Comparison of ENCODE assay signal across 25 cellular contexts in genomic region chr2:190913725-190914124, GRCh38. TPM values are rescaled to one million over a fixed set of nuclear protein-coding genes. Genes with fewer than 3 reads are reported as not detected.
A peak's percentile ranks its signal among the peaks of the same experiment; 100 is the strongest.
DNase-seq lines count a peak whose midpoint lies in the region; ATAC-seq, FAIRE-seq and TF ChIP-seq lines count a peak whose summit lies in the region.
"Had no signal": no experiment of that assay in that cellular context is flagged by ENCODE, and none has a peak within 500 bp of the region (broad histone marks: within the 10 kb centered on the region; RNA-seq: fewer than 3 reads in every experiment).

No MANE protein-coding gene starts in this region.

- peaks cover 12 to 48% of the 10 kb centered on the region in 2 experiments for H3K36me3 ChIP-seq in HepG2 (replicated peaks in 1 of 2; ENCODE audit: control insufficient read depth in 1 of 2, insufficient read depth in 2 of 2, low read length in 2 of 2)
- H3K36me3 ChIP-seq in right lobe of liver, result no peaks in the 10 kb centered on the region
- peaks cover 14 to 28% (median 28%) of the 10 kb centered on the region in 3 donors for H3K36me3 ChIP-seq in tibial artery

- no peaks in the 10 kb centered on the region for H3K27me3 Mint-ChIP-seq in effector memory CD8-positive, alpha-beta T cell
- H3K27me3 Mint-ChIP-seq: IgD-negative memory B cell, type B pancreatic cell had no signal

- H3K27ac Mint-ChIP-seq in effector memory CD8-positive, alpha-beta T cell, result peak overlapping the region; percentile 3 to 58
- H3K27ac Mint-ChIP-seq: activated T-helper 2 cell treated with anti-CD3 and anti-CD28 coated beads, Interferon-gamma antibody, Interleukin-2, Interleukin-4, amounts not matched to agents 10 μg/mL and 5 μg/mL and 100 μg/mL, durations not matched to agents 14 hours and 24 hours and 36 hours; type B pancreatic cell had no signal

- no peak for TF ChIP-seq RAD21 in HepG2 (CRISPR knock-in tag; IDR thresholded peaks at IDR 0.05)

- intact Hi-C loops in HepG2 (cut with micrococcal nuclease; ENCODE audit: unreplicated experiment), result no loop called here
- intact Hi-C loops in right lobe of liver (cut with DNase I), result no loop called here
- intact Hi-C loops in tibial artery (cut with DNase I; ENCODE audit: low total_unique reads), result no loop called here

- no peak for TF ChIP-seq EP300 in HepG2 (IDR thresholded peaks at IDR 0.05; ENCODE audit: low read depth in 2 of 2, low read length in 2 of 2)
- no peak for TF ChIP-seq EP300 in HepG2 (CRISPR knock-in tag; IDR thresholded peaks at IDR 0.05; ENCODE audit: borderline replicate concordance)

- peaks cover 18 to 46% of the 10 kb centered on the region in 2 donors for H3K4me1 Mint-ChIP-seq in effector memory CD8-positive, alpha-beta T cell (ENCODE audit: low read depth in 2 of 2)

- FAIRE-seq in HepG2 (lab: Jason Lieb, UNC) (no peak), RCC 7860 (lab: Jason Lieb, UNC) (peak; percentile 28)
- FAIRE-seq: astrocyte had no signal

- TF ChIP-seq CTCF in HepG2 (CRISPR knock-in tag; IDR thresholded peaks at IDR 0.05) (no peak), right lobe of liver (IDR thresholded peaks at IDR 0.05) (no peak), tibial artery (IDR thresholded peaks at IDR 0.05) (no peak)

- H2AFZ ChIP-seq in HepG2 (ENCODE audit: low read length), result no peak overlapping the region

- H3K4me3 Mint-ChIP-seq in effector memory CD8-positive, alpha-beta T cell, result no peak overlapping the region
- H3K4me3 Mint-ChIP-seq: IgD-negative memory B cell, type B pancreatic cell had no signal

- no peak for TF ChIP-seq POLR2A in HepG2 (IDR thresholded peaks at IDR 0.05; ENCODE audit: insufficient read depth in 1 of 2, low read depth in 2 of 2, low read length in 2 of 2)
- no peak for TF ChIP-seq POLR2A in right lobe of liver (IDR thresholded peaks at IDR 0.05)

- H3K27ac ChIP-seq in HepG2 (ENCODE audit: extremely low read length, insufficient read depth, low read length) (no peak overlapping the region), right lobe of liver (no peak overlapping the region), tibial artery (peak overlapping the region; percentile 44 to 53)
- H3K27ac ChIP-seq: BLaER1, Peyer's patch, VCaP had no signal

- no peak overlapping the region for H3K4me2 ChIP-seq in HepG2 (ENCODE audit: low read depth, low read length)
- H3K4me2 ChIP-seq: BLaER1 had no signal

- no peak overlapping the region for H3K9ac ChIP-seq in HepG2 (ENCODE audit: insufficient read depth, low read depth, low read length)
- H3K9ac ChIP-seq: BLaER1 had no signal

- CTCF ChIA-PET in HepG2 (lab: Yijun Ruan, JAX; ENCODE audit: low intra/inter-chr PET ratio, low total read pairs), result no interaction called here

- BruUV-seq in HepG2 (replicated peaks; lab: Mats Ljungman, UMichigan), result no TSS peak

- POLR2A ChIA-PET in HepG2 (lab: Yijun Ruan, JAX), result no interaction called here

- ATAC-seq in HepG2 (no peak; the same call in 2 of the 3 replicates), right lobe of liver (no peak), HG03108 (IDR thresholded peaks at IDR 0.05; ENCODE audit: unreplicated experiment) (no peak)
- peak; percentile 21 for ATAC-seq in effector memory CD8-positive, alpha-beta T cell (replicated peaks)
- ATAC-seq: HCT116, left lobe of liver, right cardiac atrium had no signal

- H3K27me3 ChIP-seq in HepG2 (ENCODE audit: control insufficient read depth in 1 of 2, insufficient read depth in 2 of 2, low read length in 2 of 2), result no peaks in the 10 kb centered on the region
- H3K27me3 ChIP-seq in right lobe of liver, result no peaks in the 10 kb centered on the region
- H3K27me3 ChIP-seq in tibial artery, result no peaks in the 10 kb centered on the region
- H3K27me3 ChIP-seq: BLaER1, Peyer's patch had no signal

- DNase-seq in HepG2 (ENCODE audit: low spot score) (no peak), right lobe of liver (no peak), RCC 7860 (ENCODE audit: low spot score) (no peak), tibial artery (no peak), NCI-H1105 (lab: John Stamatoyannopoulos, UW) (no peak)
- DNase-seq in effector memory CD8-positive, alpha-beta T cell, result no peak
- DNase-seq: activated CD4-positive, alpha-beta T cell treated with anti-CD3 and anti-CD28 coated beads for 48 hours; cortex of kidney; mesendoderm; NCI-H1694; NCI-H446 treated with DMSO at 0.1 percent for 48 hours; NCI-H774; Peyer's patch; right cardiac atrium; SIG-M5 had no signal

- no peaks in the 10 kb centered on the region for H3K79me2 ChIP-seq in HepG2 (ENCODE audit: insufficient read depth, low read length)

- no peaks in the 10 kb centered on the region for H3K9me3 ChIP-seq in HepG2 (ENCODE audit: low read length)
- no peaks in the 10 kb centered on the region for H3K9me3 ChIP-seq in right lobe of liver
- H3K9me3 ChIP-seq in tibial artery, result no peaks in the 10 kb centered on the region
- H3K9me3 ChIP-seq: BLaER1, Peyer's patch had no signal

- H3K9me3 Mint-ChIP-seq in effector memory CD8-positive, alpha-beta T cell, result no peaks in the 10 kb centered on the region
- H3K9me3 Mint-ChIP-seq: activated naive CD4-positive, alpha-beta T cell treated with anti-CD3 and anti-CD28 coated beads, Interleukin-2, amount 50 U/mL, for 72 hours; activated T-helper 2 cell treated with anti-CD3 and anti-CD28 coated beads, Interferon-gamma antibody, Interleukin-2, Interleukin-4, amounts not matched to agents 10 μg/mL and 5 μg/mL and 100 μg/mL, durations not matched to agents 14 hours and 24 hours and 36 hours; IgD-negative memory B cell; type B pancreatic cell had no signal

- H3K4me1 ChIP-seq in HepG2 (ENCODE audit: insufficient read depth, low read length) (no peaks in the 10 kb centered on the region), right lobe of liver (no peaks in the 10 kb centered on the region), tibial artery (peaks cover 0 to 64% (median 5%) of the 10 kb centered on the region in 4 donors)
- H3K4me1 ChIP-seq: BLaER1, Peyer's patch had no signal

- in situ Hi-C loops in HepG2 (cut with HindIII; ENCODE audit: extremely low pct_ligation_motif_present, low pct_unique_long_range_greater_than_20kb), result no loop called here

- H3K4me3 ChIP-seq in HepG2 (replicated peaks in 1 of 3; ENCODE audit: insufficient read depth in 1 of 3, low read depth in 2 of 3, low read length in 3 of 3) (no peak overlapping the region), right lobe of liver (no peak overlapping the region), tibial artery (no peak overlapping the region)
- H3K4me3 ChIP-seq: BLaER1, Peyer's patch had no signal

- H4K20me1 ChIP-seq in HepG2 (ENCODE audit: insufficient read depth, low read length), result no peaks in the 10 kb centered on the region

- peaks cover 89% of the 10 kb centered on the region for H3K36me3 Mint-ChIP-seq in effector memory CD8-positive, alpha-beta T cell (ENCODE audit: insufficient read depth)

TF ChIP-seq in HepG2, 621 proteins besides CTCF, POLR2A, EP300 and RAD21:
- TF ChIP-seq ZNF121 (CRISPR knock-in tag; IDR thresholded peaks at IDR 0.05), result 0 out of 2 replicates have a peak, but pooled peaks have one; percentile 14
- no peak for TF ChIP-seq ZMYM2 (CRISPR knock-in tag; IDR thresholded peaks at IDR 0.05)

RNA-seq across cellular contexts. Expression of gene GLS, which starts 33.1 kb away (rescaled TPM):
- total RNA-seq in HepG2 (2016; rRNA removed; fragmentation: Illumina TruSeq; extraction: Trizol) (183 and 212 TPM in 2 replicates), right lobe of liver (10 to 100 TPM in 5 of 6 experiments, 1 to 10 TPM in 1; 6.6 to 25.0 (median 16.9) TPM)
- total RNA-seq in HepG2 (2016; cell fraction: cytosol; rRNA removed; fragmentation: Illumina TruSeq; extraction: Trizol; ENCODE audit: low read depth), result 199 and 222 TPM in 2 replicates
- total RNA-seq in HepG2 (2016; cell fraction: insoluble cytoplasmic fraction; rRNA removed; fragmentation: Illumina TruSeq; extraction: Trizol), result 184 and 207 TPM in 2 replicates
- 57.2 and 68.7 TPM in 2 replicates for total RNA-seq in HepG2 (2016; cell fraction: membrane; rRNA removed; fragmentation: Illumina TruSeq; extraction: Trizol)
- total RNA-seq in HepG2 (2016; cell fraction: nucleus; rRNA removed; fragmentation: Illumina TruSeq; extraction: Trizol), result 199 and 219 TPM in 2 replicates
- polyA plus RNA-seq in HepG2 (2011; rRNA removed), result 65.4 and 78.6 TPM in 2 replicates
- 19.0 and 29.7 TPM in 2 replicates for polyA plus RNA-seq in HepG2 (2011; cell fraction: cytosol; rRNA removed)
- 62.0 and 92.3 TPM in 2 replicates for polyA plus RNA-seq in HepG2 (2011; cell fraction: nucleus; rRNA removed)
- 76.8 and 87.2 TPM in 2 replicates for polyA plus RNA-seq in HepG2 (2012)
- 1.3 and 1.9 TPM in 2 replicates for polyA plus RNA-seq in HepG2 (2016; cell fraction: cytosol; fragmentation: Illumina TruSeq; extraction: Trizol; ENCODE audit: low read depth)
- 88.6 and 101 TPM in 2 replicates for polyA plus RNA-seq in HepG2 (2016; cell fraction: insoluble cytoplasmic fraction; fragmentation: Illumina TruSeq; extraction: Trizol; ENCODE audit: low read depth)
- 5.8 and 6.9 TPM in 2 replicates for polyA plus RNA-seq in HepG2 (2016; cell fraction: membrane; fragmentation: Illumina TruSeq; extraction: Trizol; ENCODE audit: low read depth)
- polyA plus RNA-seq in HepG2 (2016; cell fraction: nucleus; fragmentation: Illumina TruSeq; extraction: Trizol; ENCODE audit: insufficient read depth, low read depth), result 136 and 142 TPM in 2 replicates
- polyA minus RNA-seq in HepG2 (2011; rRNA and poly(A)+ RNA removed; ENCODE audit: low replicate concordance), result 61.7 and 123 TPM in 2 replicates
- 94.5 and 101 TPM in 2 replicates for polyA minus RNA-seq in HepG2 (2011; cell fraction: cytosol; rRNA and poly(A)+ RNA removed)
- 545 and 549 TPM in 2 replicates for polyA minus RNA-seq in HepG2 (2011; cell fraction: nucleus; rRNA and poly(A)+ RNA removed)

Comparison
In these comparisons a context has a peak if more than half of its experiments do, and no peak if none do; other contexts are left out.
1. H3K27ac ChIP-seq: peak in tibial artery (2 of 2); none in HepG2 (single experiment) and right lobe of liver (0 of 3).